1 cellular context compared by ENCODE assay signal in genomic region chr6:118893882-118894424, GRCh38.
A peak's percentile ranks its signal among the peaks of the same experiment; 100 is the strongest.
TF ChIP-seq lines count a peak whose summit lies in the region.

ASF1A (plus strand) TSS chr6:118894152; CDS start chr6:118894414, 262 bp downstream.

TF ChIP-seq in HepG2, 621 proteins besides CTCF, POLR2A, EP300 and RAD21 (continued from another document and continues in another):
- 0 out of 2 replicates have a peak, but pooled peaks have one; percentile 63 for TF ChIP-seq THAP9 (CRISPR knock-in tag; IDR thresholded peaks at IDR 0.05; ENCODE audit: borderline replicate concordance)
- TF ChIP-seq ZNF773 (CRISPR knock-in tag; IDR thresholded peaks at IDR 0.05; ENCODE audit: borderline replicate concordance), result no peak
- TF ChIP-seq ZNF512B (CRISPR knock-in tag; IDR thresholded peaks at IDR 0.05; ENCODE audit: borderline replicate concordance), result no peak
- 0 out of 2 replicates have a peak, but pooled peaks have one; percentile 46 for TF ChIP-seq ZNF746 (CRISPR knock-in tag; IDR thresholded peaks at IDR 0.05)
- peak; percentile 29; the same call in 1 of the 2 replicates for TF ChIP-seq SNAPC2 (CRISPR knock-in tag; IDR thresholded peaks at IDR 0.05)
- TF ChIP-seq STAG1 (CRISPR knock-in tag; IDR thresholded peaks at IDR 0.05), result peak; percentile 46
- TF ChIP-seq ZNF598 (CRISPR knock-in tag; IDR thresholded peaks at IDR 0.05; ENCODE audit: borderline replicate concordance), result 0 out of 2 replicates have a peak, but pooled peaks have one; percentile 10
- TF ChIP-seq SIX4 (CRISPR knock-in tag; IDR thresholded peaks at IDR 0.05), result no peak
- no peak for TF ChIP-seq DNMT1 (CRISPR knock-in tag; IDR thresholded peaks at IDR 0.05)
- TF ChIP-seq FOXP4 (CRISPR knock-in tag; IDR thresholded peaks at IDR 0.05), result peak; percentile 60; the same call in 1 of the 2 replicates
- no peak for TF ChIP-seq USF2 (IDR thresholded peaks at IDR 0.05; ENCODE audit: low read depth, low read length)
- TF ChIP-seq USF2 (CRISPR knock-in tag; IDR thresholded peaks at IDR 0.05; ENCODE audit: borderline replicate concordance), result no peak
- TF ChIP-seq FIP1L1 (IDR thresholded peaks at IDR 0.05; ENCODE audit: borderline replicate concordance, insufficient read depth, low read depth, low read length), result no peak
- TF ChIP-seq ZBTB3 (CRISPR knock-in tag; IDR thresholded peaks at IDR 0.05; ENCODE audit: borderline replicate concordance, low read depth), result no peak
- TF ChIP-seq GABPB1 (CRISPR knock-in tag; IDR thresholded peaks at IDR 0.05), result peak; percentile 79
- no peak for TF ChIP-seq ZBTB38 (CRISPR knock-in tag; IDR thresholded peaks at IDR 0.05)
- no peak; the same call in 1 of the 2 replicates for TF ChIP-seq ZNF142 (CRISPR knock-in tag; IDR thresholded peaks at IDR 0.05)
- TF ChIP-seq PHF20 (CRISPR knock-in tag; IDR thresholded peaks at IDR 0.05), result 0 out of 2 replicates have a peak, but pooled peaks have one; percentile 69
- TF ChIP-seq ZFX (CRISPR knock-in tag; IDR thresholded peaks at IDR 0.05; ENCODE audit: low read depth), result peak; percentile 72
- no peak for TF ChIP-seq GLMP (CRISPR knock-in tag; IDR thresholded peaks at IDR 0.05; ENCODE audit: borderline replicate concordance)
- TF ChIP-seq RFXANK (CRISPR knock-in tag; IDR thresholded peaks at IDR 0.05), result no peak
- TF ChIP-seq ZFP37 (CRISPR knock-in tag; IDR thresholded peaks at IDR 0.05; ENCODE audit: borderline replicate concordance), result 0 out of 2 replicates have a peak, but pooled peaks have one; percentile 29
- TF ChIP-seq JUNB (CRISPR knock-in tag; IDR thresholded peaks at IDR 0.05; ENCODE audit: borderline replicate concordance), result 0 out of 2 replicates have a peak, but pooled peaks have one; percentile 31
- no peak for TF ChIP-seq MXD1 (CRISPR knock-in tag; IDR thresholded peaks at IDR 0.05)
- no peak; the same call in 1 of the 2 replicates for TF ChIP-seq MAF1 (CRISPR knock-in tag; IDR thresholded peaks at IDR 0.05; ENCODE audit: borderline replicate concordance)
- TF ChIP-seq ZNF704 (CRISPR knock-in tag; IDR thresholded peaks at IDR 0.05; ENCODE audit: borderline replicate concordance), result no peak
- TF ChIP-seq ZNF256 (CRISPR knock-in tag; conservative IDR thresholded peaks at IDR 0.05), result no peak
- peak; percentile 76; the same call in 1 of the 2 replicates for TF ChIP-seq ZNF33A (CRISPR knock-in tag; IDR thresholded peaks at IDR 0.05; ENCODE audit: borderline replicate concordance)
- 0 out of 2 replicates have a peak, but pooled peaks have one; percentile 42 for TF ChIP-seq RXRA (CRISPR knock-in tag; IDR thresholded peaks at IDR 0.05)
- TF ChIP-seq ZNF800 (CRISPR knock-in tag; IDR thresholded peaks at IDR 0.05), result no peak
- peak; percentile 95 for TF ChIP-seq GATAD2A (CRISPR knock-in tag; IDR thresholded peaks at IDR 0.05)
